In genomic region chr11:8749202-8749601, GRCh38 we compare ENCODE assay signal across 15 cellular contexts.
"Had no signal": no experiment of that assay in that cellular context is flagged by ENCODE, and none has a peak within 500 bp of the region (broad histone marks: within the 10 kb centered on the region; RNA-seq: fewer than 3 reads in every experiment).

No MANE protein-coding gene starts in this region.

- H3K9ac ChIP-seq: SK-N-SH had no signal

- H3K27ac ChIP-seq: cardiac muscle cell, epithelial cell of prostate, thyroid gland had no signal

- H3K4me3 ChIP-seq: cardiac muscle cell, lung, thyroid gland had no signal

- H3K27me3 ChIP-seq: cardiac muscle cell, thyroid gland had no signal

- DNase-seq: activated B cell treated with CpG ODN at 0.5 μM for 24 hours; activated CD4-positive, alpha-beta memory T cell treated with anti-CD3 and anti-CD28 coated beads for 36 hours; activated CD4-positive, alpha-beta T cell treated with anti-CD3 and anti-CD28 coated beads for 4 hours; activated naive CD8-positive, alpha-beta T cell treated with anti-CD3 and anti-CD28 coated beads for 36 hours; amygdala; head of caudate nucleus; kidney glomerular epithelial cell; naive B cell; SK-N-SH; stimulated activated CD8-positive, alpha-beta memory T cell treated with anti-CD3 and anti-CD28 coated beads, Interleukin-4, amount 100 ng/mL, for 48 hours; stimulated activated naive CD4-positive, alpha-beta T cell; thyroid gland had no signal

- H3K9me3 ChIP-seq: SK-N-SH, thyroid gland had no signal

- H3K4me2 ChIP-seq: SK-N-SH had no signal

- H3K36me3 ChIP-seq: cardiac muscle cell, thyroid gland had no signal
